ENCODE assay signal across 1 cellular context in the genomic region with DNA sequence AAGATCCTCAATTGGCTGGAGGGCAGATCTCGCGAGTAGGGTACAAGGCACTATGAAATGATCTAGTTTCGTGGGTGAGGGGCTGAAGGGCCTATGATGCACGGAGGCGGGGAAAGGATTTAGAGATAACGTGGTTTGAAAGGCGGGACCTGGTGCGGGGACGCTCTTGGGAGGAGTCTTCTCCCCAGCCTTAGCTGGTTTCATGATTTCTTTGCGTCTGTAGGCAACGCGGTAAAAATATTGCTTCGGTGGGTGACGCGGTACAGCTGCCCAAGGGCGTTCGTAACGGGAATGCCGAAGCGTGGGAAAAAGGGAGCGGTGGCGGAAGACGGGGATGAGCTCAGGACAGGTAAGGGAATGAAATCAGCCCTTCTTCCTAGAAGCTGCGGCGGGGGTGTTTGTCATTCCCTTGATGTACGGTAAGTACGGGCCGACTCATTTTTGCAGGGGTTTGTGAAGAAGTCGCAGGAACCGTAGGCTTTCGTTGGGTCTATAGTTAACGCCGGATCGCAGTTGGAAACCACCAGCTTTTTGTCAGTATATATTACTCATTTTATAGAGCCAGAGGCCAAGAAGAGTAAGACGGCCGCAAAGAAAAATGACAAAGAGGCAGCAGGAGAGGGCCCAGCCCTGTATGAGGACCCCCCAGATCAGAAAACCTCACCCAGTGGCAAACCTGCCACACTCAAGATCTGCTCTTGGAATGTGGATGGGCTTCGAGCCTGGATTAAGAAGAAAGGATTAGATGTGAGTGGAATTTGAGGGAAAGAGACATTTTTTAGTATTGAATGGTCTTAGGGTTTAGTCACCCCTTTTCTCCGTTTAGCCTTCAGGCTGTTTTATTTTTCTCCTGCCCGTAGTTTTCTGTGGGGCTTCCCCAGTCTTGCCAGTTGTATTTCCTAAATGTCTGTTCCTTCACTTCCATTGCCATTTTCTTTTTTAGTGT.
TF ChIP-seq lines count a peak whose summit lies in the region.

No MANE protein-coding gene starts in this region.

TF ChIP-seq in HEK293, 187 proteins besides CTCF, POLR2A, EP300 and RAD21 (continued from another document and continues in another):
- TF ChIP-seq ATF2 (tag by site-specific recombination; IDR thresholded peaks at IDR 0.05; ENCODE audit: low read depth) (no peak), ZNF473 (tag by site-specific recombination; IDR thresholded peaks at IDR 0.05) (no peak), BCL11B (tag by site-specific recombination; IDR thresholded peaks at IDR 0.05; ENCODE audit: low read depth) (no peak), ZNF184 (tag by site-specific recombination; IDR thresholded peaks at IDR 0.05) (no peak), ZNF610 (tag by site-specific recombination; IDR thresholded peaks at IDR 0.05; ENCODE audit: borderline replicate concordance) (no peak), SALL2 (tag by site-specific recombination; IDR thresholded peaks at IDR 0.05; ENCODE audit: borderline replicate concordance) (no peak), ZBTB17 (tag by site-specific recombination; IDR thresholded peaks at IDR 0.05) (no peak; the same call in 1 of the 2 replicates), ZNF223 (tag by site-specific recombination; IDR thresholded peaks at IDR 0.05) (no peak), ZNF768 (tag by site-specific recombination; IDR thresholded peaks at IDR 0.05) (no peak), ZNF24 (tag by site-specific recombination; IDR thresholded peaks at IDR 0.05) (no peak; the same call in 1 of the 2 replicates), YY2 (tag by site-specific recombination; IDR thresholded peaks at IDR 0.05) (no peak), ZNF335 (tag by site-specific recombination; conservative IDR thresholded peaks at IDR 0.05) (no peak), ZNF626 (tag by site-specific recombination; IDR thresholded peaks at IDR 0.05) (no peak), PBX3 (CRISPR knock-in tag; IDR thresholded peaks at IDR 0.05) (no peak), ZNF311 (tag by site-specific recombination; IDR thresholded peaks at IDR 0.05; ENCODE audit: borderline replicate concordance) (no peak), ZNF76 (tag by site-specific recombination; IDR thresholded peaks at IDR 0.05; ENCODE audit: borderline replicate concordance, low read depth) (no peak), ZNF623 (tag by site-specific recombination; IDR thresholded peaks at IDR 0.05) (no peak), ZNF169 (tag by site-specific recombination; IDR thresholded peaks at IDR 0.05) (no peak), ZNF354C (tag by site-specific recombination; IDR thresholded peaks at IDR 0.05; ENCODE audit: borderline replicate concordance, low read depth) (no peak), RBAK (tag by site-specific recombination; IDR thresholded peaks at IDR 0.05) (no peak), ZXDB (tag by site-specific recombination; IDR thresholded peaks at IDR 0.05) (peak; percentile 12), ZSCAN18 (tag by site-specific recombination; IDR thresholded peaks at IDR 0.05) (no peak), SP7 (tag by site-specific recombination; IDR thresholded peaks at IDR 0.05) (no peak), ZNF248 (tag by site-specific recombination; IDR thresholded peaks at IDR 0.05) (no peak), SP2 (tag by site-specific recombination; IDR thresholded peaks at IDR 0.05) (peak; percentile 74), PRDM1 (tag by site-specific recombination; IDR thresholded peaks at IDR 0.05) (no peak), ZNF530 (tag by site-specific recombination; IDR thresholded peaks at IDR 0.05; ENCODE audit: low read depth) (no peak), ZNF792 (tag by site-specific recombination; IDR thresholded peaks at IDR 0.05) (no peak), MZF1 (tag by site-specific recombination; IDR thresholded peaks at IDR 0.05; ENCODE audit: borderline replicate concordance) (no peak), ZNF2 (tag by site-specific recombination; IDR thresholded peaks at IDR 0.05) (no peak; the same call in 1 of the 2 replicates), SCRT2 (tag by site-specific recombination; IDR thresholded peaks at IDR 0.05) (no peak), ZNF585B (tag by site-specific recombination; IDR thresholded peaks at IDR 0.05) (no peak), ZBTB20 (tag by site-specific recombination; IDR thresholded peaks at IDR 0.05) (0 out of 2 replicates have a peak, but pooled peaks have one; percentile 3), ZNF837 (tag by site-specific recombination; IDR thresholded peaks at IDR 0.05) (no peak), ZFHX2 (tag by site-specific recombination; conservative IDR thresholded peaks at IDR 0.05) (peak; percentile 60; the same call in 1 of the 2 replicates), ZFP3 (tag by site-specific recombination; IDR thresholded peaks at IDR 0.05; ENCODE audit: low read depth) (no peak), YY1 (tag by site-specific recombination; IDR thresholded peaks at IDR 0.05) (0 out of 2 replicates have a peak, but pooled peaks have one; percentile 4), SP3 (tag by site-specific recombination; IDR thresholded peaks at IDR 0.05) (peak; percentile 44), INSM2 (tag by site-specific recombination; IDR thresholded peaks at IDR 0.05) (0 out of 2 replicates have a peak, but pooled peaks have one; percentile 14)
- TF ChIP-seq, protein P1, sequence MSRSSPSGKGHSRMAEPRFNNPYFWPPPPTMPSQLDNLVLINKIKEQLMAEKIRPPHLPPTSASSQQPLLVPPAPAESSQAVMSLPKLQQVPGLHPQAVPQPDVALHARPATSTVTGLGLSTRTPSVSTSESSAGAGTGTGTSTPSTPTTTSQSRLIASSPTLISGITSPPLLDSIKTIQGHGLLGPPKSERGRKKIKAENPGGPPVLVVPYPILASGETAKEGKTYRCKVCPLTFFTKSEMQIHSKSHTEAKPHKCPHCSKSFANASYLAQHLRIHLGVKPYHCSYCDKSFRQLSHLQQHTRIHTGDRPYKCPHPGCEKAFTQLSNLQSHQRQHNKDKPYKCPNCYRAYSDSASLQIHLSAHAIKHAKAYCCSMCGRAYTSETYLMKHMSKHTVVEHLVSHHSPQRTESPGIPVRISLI (tag by site-specific recombination; IDR thresholded peaks at IDR 0.05): no peak
- TF ChIP-seq, protein P2, sequence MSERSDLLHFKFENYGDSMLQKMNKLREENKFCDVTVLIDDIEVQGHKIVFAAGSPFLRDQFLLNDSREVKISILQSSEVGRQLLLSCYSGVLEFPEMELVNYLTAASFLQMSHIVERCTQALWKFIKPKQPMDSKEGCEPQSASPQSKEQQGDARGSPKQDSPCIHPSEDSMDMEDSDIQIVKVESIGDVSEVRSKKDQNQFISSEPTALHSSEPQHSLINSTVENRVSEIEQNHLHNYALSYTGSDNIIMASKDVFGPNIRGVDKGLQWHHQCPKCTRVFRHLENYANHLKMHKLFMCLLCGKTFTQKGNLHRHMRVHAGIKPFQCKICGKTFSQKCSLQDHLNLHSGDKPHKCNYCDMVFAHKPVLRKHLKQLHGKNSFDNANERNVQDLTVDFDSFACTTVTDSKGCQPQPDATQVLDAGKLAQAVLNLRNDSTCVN (tag by site-specific recombination; optimal IDR thresholded peaks at IDR 0.05): peak; percentile 74
- TF ChIP-seq, protein P3, sequence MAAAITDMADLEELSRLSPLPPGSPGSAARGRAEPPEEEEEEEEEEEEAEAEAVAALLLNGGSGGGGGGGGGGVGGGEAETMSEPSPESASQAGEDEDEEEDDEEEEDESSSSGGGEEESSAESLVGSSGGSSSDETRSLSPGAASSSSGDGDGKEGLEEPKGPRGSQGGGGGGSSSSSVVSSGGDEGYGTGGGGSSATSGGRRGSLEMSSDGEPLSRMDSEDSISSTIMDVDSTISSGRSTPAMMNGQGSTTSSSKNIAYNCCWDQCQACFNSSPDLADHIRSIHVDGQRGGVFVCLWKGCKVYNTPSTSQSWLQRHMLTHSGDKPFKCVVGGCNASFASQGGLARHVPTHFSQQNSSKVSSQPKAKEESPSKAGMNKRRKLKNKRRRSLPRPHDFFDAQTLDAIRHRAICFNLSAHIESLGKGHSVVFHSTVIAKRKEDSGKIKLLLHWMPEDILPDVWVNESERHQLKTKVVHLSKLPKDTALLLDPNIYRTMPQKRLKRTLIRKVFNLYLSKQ (tag by site-specific recombination; IDR thresholded peaks at IDR 0.05; ENCODE audit: borderline replicate concordance): no peak
- TF ChIP-seq, protein P4, sequence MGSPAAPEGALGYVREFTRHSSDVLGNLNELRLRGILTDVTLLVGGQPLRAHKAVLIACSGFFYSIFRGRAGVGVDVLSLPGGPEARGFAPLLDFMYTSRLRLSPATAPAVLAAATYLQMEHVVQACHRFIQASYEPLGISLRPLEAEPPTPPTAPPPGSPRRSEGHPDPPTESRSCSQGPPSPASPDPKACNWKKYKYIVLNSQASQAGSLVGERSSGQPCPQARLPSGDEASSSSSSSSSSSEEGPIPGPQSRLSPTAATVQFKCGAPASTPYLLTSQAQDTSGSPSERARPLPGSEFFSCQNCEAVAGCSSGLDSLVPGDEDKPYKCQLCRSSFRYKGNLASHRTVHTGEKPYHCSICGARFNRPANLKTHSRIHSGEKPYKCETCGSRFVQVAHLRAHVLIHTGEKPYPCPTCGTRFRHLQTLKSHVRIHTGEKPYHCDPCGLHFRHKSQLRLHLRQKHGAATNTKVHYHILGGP (tag by site-specific recombination; IDR thresholded peaks at IDR 0.05): no peak
- TF ChIP-seq, protein P5, sequence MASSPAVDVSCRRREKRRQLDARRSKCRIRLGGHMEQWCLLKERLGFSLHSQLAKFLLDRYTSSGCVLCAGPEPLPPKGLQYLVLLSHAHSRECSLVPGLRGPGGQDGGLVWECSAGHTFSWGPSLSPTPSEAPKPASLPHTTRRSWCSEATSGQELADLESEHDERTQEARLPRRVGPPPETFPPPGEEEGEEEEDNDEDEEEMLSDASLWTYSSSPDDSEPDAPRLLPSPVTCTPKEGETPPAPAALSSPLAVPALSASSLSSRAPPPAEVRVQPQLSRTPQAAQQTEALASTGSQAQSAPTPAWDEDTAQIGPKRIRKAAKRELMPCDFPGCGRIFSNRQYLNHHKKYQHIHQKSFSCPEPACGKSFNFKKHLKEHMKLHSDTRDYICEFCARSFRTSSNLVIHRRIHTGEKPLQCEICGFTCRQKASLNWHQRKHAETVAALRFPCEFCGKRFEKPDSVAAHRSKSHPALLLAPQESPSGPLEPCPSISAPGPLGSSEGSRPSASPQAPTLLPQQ (tag by site-specific recombination; IDR thresholded peaks at IDR 0.05): no peak; the same call in 1 of the 2 replicates
- TF ChIP-seq, protein P6, sequence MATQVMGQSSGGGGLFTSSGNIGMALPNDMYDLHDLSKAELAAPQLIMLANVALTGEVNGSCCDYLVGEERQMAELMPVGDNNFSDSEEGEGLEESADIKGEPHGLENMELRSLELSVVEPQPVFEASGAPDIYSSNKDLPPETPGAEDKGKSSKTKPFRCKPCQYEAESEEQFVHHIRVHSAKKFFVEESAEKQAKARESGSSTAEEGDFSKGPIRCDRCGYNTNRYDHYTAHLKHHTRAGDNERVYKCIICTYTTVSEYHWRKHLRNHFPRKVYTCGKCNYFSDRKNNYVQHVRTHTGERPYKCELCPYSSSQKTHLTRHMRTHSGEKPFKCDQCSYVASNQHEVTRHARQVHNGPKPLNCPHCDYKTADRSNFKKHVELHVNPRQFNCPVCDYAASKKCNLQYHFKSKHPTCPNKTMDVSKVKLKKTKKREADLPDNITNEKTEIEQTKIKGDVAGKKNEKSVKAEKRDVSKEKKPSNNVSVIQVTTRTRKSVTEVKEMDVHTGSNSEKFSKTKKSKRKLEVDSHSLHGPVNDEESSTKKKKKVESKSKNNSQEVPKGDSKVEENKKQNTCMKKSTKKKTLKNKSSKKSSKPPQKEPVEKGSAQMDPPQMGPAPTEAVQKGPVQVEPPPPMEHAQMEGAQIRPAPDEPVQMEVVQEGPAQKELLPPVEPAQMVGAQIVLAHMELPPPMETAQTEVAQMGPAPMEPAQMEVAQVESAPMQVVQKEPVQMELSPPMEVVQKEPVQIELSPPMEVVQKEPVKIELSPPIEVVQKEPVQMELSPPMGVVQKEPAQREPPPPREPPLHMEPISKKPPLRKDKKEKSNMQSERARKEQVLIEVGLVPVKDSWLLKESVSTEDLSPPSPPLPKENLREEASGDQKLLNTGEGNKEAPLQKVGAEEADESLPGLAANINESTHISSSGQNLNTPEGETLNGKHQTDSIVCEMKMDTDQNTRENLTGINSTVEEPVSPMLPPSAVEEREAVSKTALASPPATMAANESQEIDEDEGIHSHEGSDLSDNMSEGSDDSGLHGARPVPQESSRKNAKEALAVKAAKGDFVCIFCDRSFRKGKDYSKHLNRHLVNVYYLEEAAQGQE (tag by site-specific recombination; IDR thresholded peaks at IDR 0.05): no peak
